In genomic region chr7:128879939-128880746, GRCh38 we compare ENCODE assay signal across 8 cellular contexts. TPM values are rescaled to one million over a fixed set of nuclear protein-coding genes. Genes with fewer than 3 reads are reported as not detected.
DNase-seq lines count a peak whose midpoint lies in the region; ATAC-seq, FAIRE-seq and TF ChIP-seq lines count a peak whose summit lies in the region.

No MANE protein-coding gene starts in this region.

- WGBS in HepG2 (ENCODE audit: low lambda C conversion rate), result 56% methylated on average over 9 of the region's 31 CpGs

- peak; percentile 93 for TF ChIP-seq RAD21 in HepG2 (CRISPR knock-in tag; IDR thresholded peaks at IDR 0.05)

- H3K79me2 ChIP-seq in HepG2 (ENCODE audit: insufficient read depth, low read length), result no peaks in the 10 kb centered on the region

- no peaks in the 10 kb centered on the region for H3K9me3 ChIP-seq in HepG2 (ENCODE audit: low read length)

- intact Hi-C loops in HepG2 (cut with micrococcal nuclease; ENCODE audit: unreplicated experiment), result loop anchor here (1.0 to 5.0 kb wide), 3 partner anchors 17 to 408 kb away; no protein-coding TSS in a partner anchor

- TF ChIP-seq EP300 in HepG2 (IDR thresholded peaks at IDR 0.05; ENCODE audit: low read depth in 2 of 2, low read length in 2 of 2) (no peak), HepG2 (CRISPR knock-in tag; IDR thresholded peaks at IDR 0.05; ENCODE audit: borderline replicate concordance) (no peak)

- H3K4me2 ChIP-seq in HepG2 (ENCODE audit: low read depth, low read length), result peak overlapping the region; percentile 43

- no TSS peak for BruUV-seq in HepG2 (replicated peaks; lab: Mats Ljungman, UMichigan)

- H3K27me3 ChIP-seq in HepG2 (ENCODE audit: control insufficient read depth in 1 of 2, insufficient read depth in 2 of 2, low read length in 2 of 2), result no peaks in the 10 kb centered on the region

- H4K20me1 ChIP-seq in HepG2 (ENCODE audit: insufficient read depth, low read length), result no peaks in the 10 kb centered on the region

- TF ChIP-seq CTCF in 22Rv1 (IDR thresholded peaks at IDR 0.05) (peak; percentile 90), GM12874 (IDR thresholded peaks at IDR 0.05; ENCODE audit: insufficient read depth, low read depth, low read length) (peak; percentile 37; the same call in 1 of the 2 replicates), cardiac fibroblast (IDR thresholded peaks at IDR 0.05; ENCODE audit: low read depth, low read length) (peak; percentile 92), HepG2 (CRISPR knock-in tag; IDR thresholded peaks at IDR 0.05) (peak; percentile 95)

- no peak overlapping the region for H3K27ac ChIP-seq in 22Rv1
- no peak overlapping the region for H3K27ac ChIP-seq in HepG2 (ENCODE audit: extremely low read length, insufficient read depth, low read length)

- H3K36me3 ChIP-seq in HepG2 (replicated peaks in 1 of 2; ENCODE audit: control insufficient read depth in 1 of 2, insufficient read depth in 2 of 2, low read length in 2 of 2), result no peaks in the 10 kb centered on the region

- peaks cover 21% of the 10 kb centered on the region for H3K4me1 ChIP-seq in HepG2 (ENCODE audit: insufficient read depth, low read length)

- H3K4me3 ChIP-seq in cardiac fibroblast (replicated peaks in 1 of 2; ENCODE audit: low read depth in 2 of 2, low read length in 2 of 2) (no peak overlapping the region), HepG2 (replicated peaks in 1 of 3; ENCODE audit: insufficient read depth in 1 of 3, low read depth in 2 of 3, low read length in 3 of 3) (peak overlapping the region in 1 of 3 experiments; percentile 34; a peak in 1 of 6 replicates)

- no peak overlapping the region for H3K9ac ChIP-seq in HepG2 (ENCODE audit: insufficient read depth, low read depth, low read length)

- no peak for TF ChIP-seq POLR2A in HepG2 (IDR thresholded peaks at IDR 0.05; ENCODE audit: insufficient read depth in 1 of 2, low read depth in 2 of 2, low read length in 2 of 2)

- CTCF ChIA-PET in HepG2 (lab: Yijun Ruan, JAX; ENCODE audit: low intra/inter-chr PET ratio, low total read pairs), result interaction anchor here (2.1 kb wide), 1 partner anchor 38 kb away, joined by 11 read pairs; no protein-coding TSS in a partner anchor

- in situ Hi-C loops in HepG2 (cut with HindIII; ENCODE audit: extremely low pct_ligation_motif_present, low pct_unique_long_range_greater_than_20kb), result loop anchor here (5.0 to 25.0 kb wide), 2 partner anchors 88 to 443 kb away; partner anchors contain the start of gene CCDC136

- POLR2A ChIA-PET in HepG2 (lab: Yijun Ruan, JAX), result no interaction called here

- FAIRE-seq in HepG2 (lab: Jason Lieb, UNC) (no peak), urothelium cell line (lab: Jason Lieb, UNC) (no peak)

- peak; percentile 84 for ATAC-seq in HepG2
- no peak for ATAC-seq in HG03097 (IDR thresholded peaks at IDR 0.05; ENCODE audit: low FRiP score, unreplicated experiment)

- H2AFZ ChIP-seq in HepG2 (ENCODE audit: low read length), result no peak overlapping the region

- DNase-seq in NCI-H526 (lab: John Stamatoyannopoulos, UW), result peak; percentile 54 to 92
- DNase-seq in cardiac fibroblast (ENCODE audit: low read depth in 2 of 2), result peak; percentile 71 to 76
- DNase-seq in HepG2 (ENCODE audit: low spot score), result peak; percentile 41
- peak; percentile 78 for DNase-seq in urothelium cell line (ENCODE audit: low spot score)
- no peak for DNase-seq in SKM-1 treated with dmso at 0.1 percent for 144 hours (lab: John Stamatoyannopoulos, UW; ENCODE audit: unreplicated experiment)

RNA-seq across cellular contexts. Expression of gene ATP6V1F, which starts 17.5 kb away (rescaled TPM):
- total RNA-seq in HepG2 (2016; rRNA removed; fragmentation: Illumina TruSeq; extraction: Trizol), result 87.2 and 107 TPM in 2 replicates
- 91.7 and 127 TPM in 2 replicates for total RNA-seq in HepG2 (2016; cell fraction: cytosol; rRNA removed; fragmentation: Illumina TruSeq; extraction: Trizol; ENCODE audit: low read depth)
- total RNA-seq in HepG2 (2016; cell fraction: insoluble cytoplasmic fraction; rRNA removed; fragmentation: Illumina TruSeq; extraction: Trizol), result 86.6 and 128 TPM in 2 replicates
- 87.9 and 101 TPM in 2 replicates for total RNA-seq in HepG2 (2016; cell fraction: membrane; rRNA removed; fragmentation: Illumina TruSeq; extraction: Trizol)
- total RNA-seq in HepG2 (2016; cell fraction: nucleus; rRNA removed; fragmentation: Illumina TruSeq; extraction: Trizol), result 29.8 and 31.5 TPM in 2 replicates
- polyA plus RNA-seq in HepG2 (2011; rRNA removed), result 132 and 144 TPM in 2 replicates
- 149 and 216 TPM in 2 replicates for polyA plus RNA-seq in HepG2 (2011; cell fraction: cytosol; rRNA removed)
- 54.3 and 63.6 TPM in 2 replicates for polyA plus RNA-seq in HepG2 (2011; cell fraction: nucleus; rRNA removed)
- polyA plus RNA-seq in HepG2 (2012), result 127 and 131 TPM in 2 replicates
- polyA plus RNA-seq in HepG2 (2016; cell fraction: cytosol; fragmentation: Illumina TruSeq; extraction: Trizol; ENCODE audit: low read depth), result 134 and 154 TPM in 2 replicates
- polyA plus RNA-seq in HepG2 (2016; cell fraction: insoluble cytoplasmic fraction; fragmentation: Illumina TruSeq; extraction: Trizol; ENCODE audit: low read depth), result 186 and 188 TPM in 2 replicates
- polyA plus RNA-seq in HepG2 (2016; cell fraction: membrane; fragmentation: Illumina TruSeq; extraction: Trizol; ENCODE audit: low read depth), result 130 and 137 TPM in 2 replicates
- polyA plus RNA-seq in HepG2 (2016; cell fraction: nucleus; fragmentation: Illumina TruSeq; extraction: Trizol; ENCODE audit: insufficient read depth, low read depth), result 74.2 and 75.8 TPM in 2 replicates
- polyA minus RNA-seq in HepG2 (2011; rRNA and poly(A)+ RNA removed; ENCODE audit: low replicate concordance), result 39.4 and 64.2 TPM in 2 replicates
- 18.0 and 20.1 TPM in 2 replicates for polyA minus RNA-seq in HepG2 (2011; cell fraction: cytosol; rRNA and poly(A)+ RNA removed)
- 9.9 and 10.6 TPM in 2 replicates for polyA minus RNA-seq in HepG2 (2011; cell fraction: nucleus; rRNA and poly(A)+ RNA removed)

RNA-seq across cellular contexts. Expression of gene KCP, which starts 30.4 kb away (rescaled TPM):
- total RNA-seq in HepG2 (2016; rRNA removed; fragmentation: Illumina TruSeq; extraction: Trizol), result 0.22 and 1.0 TPM in 2 replicates
- 0.26 and 0.51 TPM in 2 replicates for total RNA-seq in HepG2 (2016; cell fraction: cytosol; rRNA removed; fragmentation: Illumina TruSeq; extraction: Trizol; ENCODE audit: low read depth)
- total RNA-seq in HepG2 (2016; cell fraction: insoluble cytoplasmic fraction; rRNA removed; fragmentation: Illumina TruSeq; extraction: Trizol), result 0.37 and 1.2 TPM in 2 replicates
- total RNA-seq in HepG2 (2016; cell fraction: membrane; rRNA removed; fragmentation: Illumina TruSeq; extraction: Trizol), result 0.28 and 0.48 TPM in 2 replicates
- 1.3 and 2.0 TPM in 2 replicates for total RNA-seq in HepG2 (2016; cell fraction: nucleus; rRNA removed; fragmentation: Illumina TruSeq; extraction: Trizol)
- 0.37 and 0.46 TPM in 2 replicates for polyA plus RNA-seq in HepG2 (2011; rRNA removed)
- polyA plus RNA-seq in HepG2 (2011; cell fraction: cytosol; rRNA removed), result 0.12 and 0.31 TPM in 2 replicates
- 6.6 and 8.0 TPM in 2 replicates for polyA plus RNA-seq in HepG2 (2011; cell fraction: nucleus; rRNA removed)
- 0.28 TPM in 2 replicates for polyA plus RNA-seq in HepG2 (2012)
- polyA plus RNA-seq in HepG2 (2016; cell fraction: cytosol; fragmentation: Illumina TruSeq; extraction: Trizol; ENCODE audit: low read depth), result 0.09 and 0.12 TPM in 2 replicates
- 0.17 and 0.24 TPM in 2 replicates for polyA plus RNA-seq in HepG2 (2016; cell fraction: insoluble cytoplasmic fraction; fragmentation: Illumina TruSeq; extraction: Trizol; ENCODE audit: low read depth)
- 0.20 and 0.23 TPM in 2 replicates for polyA plus RNA-seq in HepG2 (2016; cell fraction: membrane; fragmentation: Illumina TruSeq; extraction: Trizol; ENCODE audit: low read depth)
- polyA plus RNA-seq in HepG2 (2016; cell fraction: nucleus; fragmentation: Illumina TruSeq; extraction: Trizol; ENCODE audit: insufficient read depth, low read depth), result 2.1 and 3.1 TPM in 2 replicates
- 0.07 and 0.58 TPM in 2 replicates for polyA minus RNA-seq in HepG2 (2011; rRNA and poly(A)+ RNA removed; ENCODE audit: low replicate concordance)
- polyA minus RNA-seq in HepG2 (2011; cell fraction: cytosol; rRNA and poly(A)+ RNA removed), result not detected in 2 replicates
- 1.1 and 1.4 TPM in 2 replicates for polyA minus RNA-seq in HepG2 (2011; cell fraction: nucleus; rRNA and poly(A)+ RNA removed)

RNA-seq across cellular contexts. Expression of gene FLNC, which starts 49.9 kb away (rescaled TPM):
- 0.01 and 0.02 TPM in 2 replicates for total RNA-seq in HepG2 (2016; rRNA removed; fragmentation: Illumina TruSeq; extraction: Trizol)
- total RNA-seq in HepG2 (2016; cell fraction: cytosol; rRNA removed; fragmentation: Illumina TruSeq; extraction: Trizol; ENCODE audit: low read depth), result not detected in 2 replicates
- under 0.01 TPM in 1 of 2 replicates, not detected in the other for total RNA-seq in HepG2 (2016; cell fraction: insoluble cytoplasmic fraction; rRNA removed; fragmentation: Illumina TruSeq; extraction: Trizol)
- total RNA-seq in HepG2 (2016; cell fraction: membrane; rRNA removed; fragmentation: Illumina TruSeq; extraction: Trizol), result not detected in 2 replicates
- total RNA-seq in HepG2 (2016; cell fraction: nucleus; rRNA removed; fragmentation: Illumina TruSeq; extraction: Trizol), result 0.06 TPM in 1 of 2 replicates, not detected in the other
- polyA plus RNA-seq in HepG2 (2011; rRNA removed), result 0.01 TPM in 1 of 2 replicates, not detected in the other
- 0.01 TPM in 2 replicates for polyA plus RNA-seq in HepG2 (2011; cell fraction: cytosol; rRNA removed)
- 0.02 and 0.05 TPM in 2 replicates for polyA plus RNA-seq in HepG2 (2011; cell fraction: nucleus; rRNA removed)
- 0.01 TPM in 1 of 2 replicates, not detected in the other for polyA plus RNA-seq in HepG2 (2012)
- polyA plus RNA-seq in HepG2 (2016; cell fraction: cytosol; fragmentation: Illumina TruSeq; extraction: Trizol; ENCODE audit: low read depth), result not detected in 2 replicates
- polyA plus RNA-seq in HepG2 (2016; cell fraction: insoluble cytoplasmic fraction; fragmentation: Illumina TruSeq; extraction: Trizol; ENCODE audit: low read depth), result not detected in 2 replicates
- polyA plus RNA-seq in HepG2 (2016; cell fraction: membrane; fragmentation: Illumina TruSeq; extraction: Trizol; ENCODE audit: low read depth), result not detected in 2 replicates
- not detected in 2 replicates for polyA plus RNA-seq in HepG2 (2016; cell fraction: nucleus; fragmentation: Illumina TruSeq; extraction: Trizol; ENCODE audit: insufficient read depth, low read depth)
- 0.16 and 0.19 TPM in 2 replicates for polyA minus RNA-seq in HepG2 (2011; rRNA and poly(A)+ RNA removed; ENCODE audit: low replicate concordance)
- 0.09 and 0.10 TPM in 2 replicates for polyA minus RNA-seq in HepG2 (2011; cell fraction: cytosol; rRNA and poly(A)+ RNA removed)
- polyA minus RNA-seq in HepG2 (2011; cell fraction: nucleus; rRNA and poly(A)+ RNA removed), result under 0.01 TPM in 1 of 2 replicates, not detected in the other

RNA-seq across cellular contexts. Expression of gene IRF5, which starts 57.6 kb away (rescaled TPM):
- 2.0 and 2.9 TPM in 2 replicates for total RNA-seq in HepG2 (2016; rRNA removed; fragmentation: Illumina TruSeq; extraction: Trizol)
- total RNA-seq in HepG2 (2016; cell fraction: cytosol; rRNA removed; fragmentation: Illumina TruSeq; extraction: Trizol; ENCODE audit: low read depth), result 1.1 and 1.9 TPM in 2 replicates
- total RNA-seq in HepG2 (2016; cell fraction: insoluble cytoplasmic fraction; rRNA removed; fragmentation: Illumina TruSeq; extraction: Trizol), result 1.9 and 3.1 TPM in 2 replicates
- 2.0 and 3.2 TPM in 2 replicates for total RNA-seq in HepG2 (2016; cell fraction: membrane; rRNA removed; fragmentation: Illumina TruSeq; extraction: Trizol)
- 2.9 and 3.4 TPM in 2 replicates for total RNA-seq in HepG2 (2016; cell fraction: nucleus; rRNA removed; fragmentation: Illumina TruSeq; extraction: Trizol)
- polyA plus RNA-seq in HepG2 (2011; rRNA removed), result 2.0 and 2.4 TPM in 2 replicates
- polyA plus RNA-seq in HepG2 (2011; cell fraction: cytosol; rRNA removed), result 1.2 and 1.5 TPM in 2 replicates
- polyA plus RNA-seq in HepG2 (2011; cell fraction: nucleus; rRNA removed), result 9.9 and 12.9 TPM in 2 replicates
- 0.66 and 0.88 TPM in 2 replicates for polyA plus RNA-seq in HepG2 (2012)
- polyA plus RNA-seq in HepG2 (2016; cell fraction: cytosol; fragmentation: Illumina TruSeq; extraction: Trizol; ENCODE audit: low read depth), result 1.1 TPM in 2 replicates
- 2.0 and 3.3 TPM in 2 replicates for polyA plus RNA-seq in HepG2 (2016; cell fraction: insoluble cytoplasmic fraction; fragmentation: Illumina TruSeq; extraction: Trizol; ENCODE audit: low read depth)
- 1.5 and 2.4 TPM in 2 replicates for polyA plus RNA-seq in HepG2 (2016; cell fraction: membrane; fragmentation: Illumina TruSeq; extraction: Trizol; ENCODE audit: low read depth)
- 9.3 and 11.8 TPM in 2 replicates for polyA plus RNA-seq in HepG2 (2016; cell fraction: nucleus; fragmentation: Illumina TruSeq; extraction: Trizol; ENCODE audit: insufficient read depth, low read depth)
- 0.61 and 1.8 TPM in 2 replicates for polyA minus RNA-seq in HepG2 (2011; rRNA and poly(A)+ RNA removed; ENCODE audit: low replicate concordance)
- polyA minus RNA-seq in HepG2 (2011; cell fraction: cytosol; rRNA and poly(A)+ RNA removed), result 0.79 and 1.8 TPM in 2 replicates
- polyA minus RNA-seq in HepG2 (2011; cell fraction: nucleus; rRNA and poly(A)+ RNA removed), result 0.52 and 1.1 TPM in 2 replicates

Comparison
In these comparisons a context has a peak if more than half of its experiments do, and no peak if none do; other contexts are left out.
1. CTCF ChIP-seq: peak in every context shown above with its lines; median percentile 95 in HepG2; 92 in cardiac fibroblast; 90 in 22Rv1; 37 in GM12874.